ENCODE assay signal across 21 cellular contexts in the genomic region with DNA sequence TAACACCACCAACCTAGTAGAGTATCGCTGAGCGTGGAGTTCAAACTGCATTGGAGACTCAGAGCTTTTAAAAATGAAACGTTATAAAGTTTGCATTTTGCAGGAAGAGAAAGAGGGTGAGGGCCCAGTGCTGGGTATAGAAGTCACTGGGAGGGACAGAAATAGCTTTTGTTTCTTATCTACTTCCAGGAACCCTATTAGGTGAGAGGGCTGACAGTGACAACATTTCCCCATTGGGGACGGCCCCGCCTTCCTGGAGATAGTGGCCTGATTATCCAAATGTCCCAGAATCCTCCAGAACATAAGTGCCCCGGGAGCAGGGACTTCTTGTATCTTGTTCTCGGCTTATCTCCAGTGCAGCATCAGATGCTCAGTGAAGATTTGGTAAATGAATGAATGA.
"Had no signal": no experiment of that assay in that cellular context is flagged by ENCODE, and none has a peak within 500 bp of the region (broad histone marks: within the 10 kb centered on the region; RNA-seq: fewer than 3 reads in every experiment).

No MANE protein-coding gene starts in this region.

- H3K4me2 ChIP-seq: smooth muscle cell had no signal

- H3K27ac ChIP-seq: brain microvascular endothelial cell, esophagus muscularis mucosa, gastrocnemius medialis, left lung, neutrophil, pancreas, sigmoid colon, transverse colon, uterus had no signal

- H3K27me3 ChIP-seq: brain microvascular endothelial cell, gastrocnemius medialis, neutrophil, pancreas, sigmoid colon, uterus had no signal

- DNase-seq: activated CD4-positive, alpha-beta memory T cell treated with anti-CD3 and anti-CD28 coated beads for 36 hours; activated CD4-positive, alpha-beta T cell treated with anti-CD3 and anti-CD28 coated beads for 48 hours; activated T-cell treated with anti-CD3 and anti-CD28 coated beads for 4 hours; brain microvascular endothelial cell; central memory CD4-positive, alpha-beta T cell; effector memory CD8-positive, alpha-beta T cell; gastrocnemius medialis; left lung; mammary epithelial cell; pancreas; sigmoid colon; stimulated activated CD4-positive, alpha-beta T cell treated with anti-CD3 and anti-CD28 coated beads, Interleukin-15, amount 100 ng/mL, for 24 hours; SW 1271; T-helper 17 cell; transverse colon; uterus had no signal

- H3K4me1 ChIP-seq: esophagus muscularis mucosa, gastrocnemius medialis, left lung, pancreas, sigmoid colon, transverse colon, uterus had no signal

- ATAC-seq: activated naive CD4-positive, alpha-beta T cell treated with anti-CD3 and anti-CD28 coated beads, Interleukin-2, amount 50 U/mL, for 72 hours; effector memory CD8-positive, alpha-beta T cell; gastrocnemius medialis; left lung; pancreas; stimulated activated memory B cell treated with anti-CD40 and anti-IgM and Interleukin-4, amounts not matched to agents 10 μg/mL and 1 μg/mL and 100 μg/mL, for 72 hours; T-helper 17 cell had no signal

- H3K9me3 ChIP-seq: esophagus muscularis mucosa, gastrocnemius medialis, left lung, neutrophil, pancreas, sigmoid colon, transverse colon, uterus had no signal

- H3K36me3 ChIP-seq: brain microvascular endothelial cell, esophagus muscularis mucosa, gastrocnemius medialis, left lung, neutrophil, pancreas, sigmoid colon, transverse colon, uterus had no signal

- H3K4me3 ChIP-seq: esophagus muscularis mucosa, gastrocnemius medialis, left lung, pancreas, sigmoid colon, smooth muscle cell, transverse colon, uterus had no signal
